In the genomic region with DNA sequence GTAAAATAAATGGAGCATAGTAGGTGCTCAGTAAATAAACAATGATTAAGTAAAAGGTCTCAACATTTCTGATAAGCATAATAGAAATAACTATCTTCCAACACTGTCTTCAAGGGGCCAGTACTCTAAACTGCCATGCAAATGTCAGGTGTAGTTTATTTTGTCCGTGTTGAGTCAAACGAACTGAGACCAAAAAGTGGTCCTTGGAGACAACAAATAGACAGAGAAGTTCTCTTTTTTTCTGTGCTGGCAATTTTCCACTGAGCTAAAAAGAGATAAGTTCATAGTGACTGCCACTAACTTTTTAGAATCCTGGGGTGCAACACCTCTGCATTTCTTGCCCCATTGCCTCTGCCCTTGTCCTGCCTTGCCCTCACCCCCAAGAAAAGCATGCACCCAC, we compare ENCODE assay signal across 9 cellular contexts. TPM values are rescaled to one million over a fixed set of nuclear protein-coding genes. Genes with fewer than 3 reads are reported as not detected.
DNase-seq lines count a peak whose midpoint lies in the region; ATAC-seq and TF ChIP-seq lines count a peak whose summit lies in the region.
"Had no signal": no experiment of that assay in that cellular context is flagged by ENCODE, and none has a peak within 500 bp of the region (broad histone marks: within the 10 kb centered on the region; RNA-seq: fewer than 3 reads in every experiment).

No MANE protein-coding gene starts in this region.

- no peaks in the 10 kb centered on the region for H3K27me3 ChIP-seq in CD8-positive, alpha-beta T cell (ENCODE audit: insufficient read depth, low read length)
- H3K27me3 ChIP-seq in SU-DHL-6 (ENCODE audit: low read length) (no peaks in the 10 kb centered on the region), mammary epithelial cell (ENCODE audit: insufficient read depth, low read length) (no peaks in the 10 kb centered on the region)

- intact Hi-C loops in CD8-positive, alpha-beta T cell (cut with DNase I, micrococcal nuclease), result loop anchor here in 1 of 2 experiments (10.0 kb wide), 1 partner anchor 1049 kb away; the partner anchor contains the start of gene GPR171
- intact Hi-C loops in mammary epithelial cell (cut with micrococcal nuclease), result no loop called here

- DNase-seq in CD8-positive, alpha-beta T cell, result no peak
- DNase-seq in germinal center (ENCODE audit: low spot score) (peak; percentile 46), NCI-H2029 treated with DMSO at 0.1 percent for 48 hours (lab: John Stamatoyannopoulos, UW) (no peak), mammary epithelial cell (no peak)
- DNase-seq: posterior cingulate gyrus had no signal

- H3K4me2 ChIP-seq in SU-DHL-6 (ENCODE audit: low read depth, low read length, poor library complexity, severe bottlenecking), result peak overlapping the region; percentile 71
- no peak overlapping the region for H3K4me2 ChIP-seq in mammary epithelial cell (ENCODE audit: insufficient read depth, low read depth, low read length)

- dilution Hi-C loops in mammary epithelial cell (cut with HindIII; ENCODE audit: low sequenced_read_pairs), result no loop called here

- H3K4me1 Mint-ChIP-seq in CD8-positive, alpha-beta T cell (ENCODE audit: low read depth), result peaks cover 79% of the 10 kb centered on the region

- no peaks in the 10 kb centered on the region for H3K36me3 ChIP-seq in CD8-positive, alpha-beta T cell (ENCODE audit: insufficient read depth, low read length)
- H3K36me3 ChIP-seq in SU-DHL-6 (ENCODE audit: low read length) (no peaks in the 10 kb centered on the region), mammary epithelial cell (ENCODE audit: insufficient read depth, low read length) (no peaks in the 10 kb centered on the region)

- POLR2A ChIA-PET in CD8-positive, alpha-beta T cell (lab: Charles Lee), result interaction anchor here (0.9 to 10.1 kb wide), 4 partner anchors 11 to 55 kb away, joined by 3 to 108 read pairs (median 8); partner anchors contain the start of gene MBNL1

- H3K4me1 ChIP-seq in CD8-positive, alpha-beta T cell (ENCODE audit: insufficient read depth, low read length), result peaks cover 64% of the 10 kb centered on the region
- peaks cover 8% of the 10 kb centered on the region for H3K4me1 ChIP-seq in mammary epithelial cell (ENCODE audit: insufficient read depth, low read length)

- H3K9me3 Mint-ChIP-seq in CD8-positive, alpha-beta T cell, result peaks cover 2% of the 10 kb centered on the region

- no peaks in the 10 kb centered on the region for H3K9me3 ChIP-seq in CD8-positive, alpha-beta T cell (ENCODE audit: low read length)
- H3K9me3 ChIP-seq in SU-DHL-6 (ENCODE audit: insufficient read depth, low read length) (no peaks in the 10 kb centered on the region), mammary epithelial cell (replicated peaks; ENCODE audit: insufficient read depth, low read length) (no peaks in the 10 kb centered on the region)

- no peak for TF ChIP-seq CTCF in CD8-positive, alpha-beta T cell (IDR thresholded peaks at IDR 0.05)
- no peak for TF ChIP-seq CTCF in SU-DHL-6 (IDR thresholded peaks at IDR 0.05; ENCODE audit: insufficient read depth, low read length, poor library complexity, severe bottlenecking)
- TF ChIP-seq CTCF in mammary epithelial cell (conservative IDR thresholded peaks at IDR 0.05 in 1 of 2, IDR thresholded peaks at IDR 0.05 in 1 of 2; ENCODE audit: extremely low read depth in 1 of 2, insufficient read depth in 1 of 2, low read depth in 1 of 2, low read length in 2 of 2), result no peak

- H3K9me2 ChIP-seq in SU-DHL-6 (replicated peaks; ENCODE audit: insufficient read depth, low read length), result no peaks in the 10 kb centered on the region

- ATAC-seq in CD8-positive, alpha-beta T cell, result no peak
- ATAC-seq in GM19397 (IDR thresholded peaks at IDR 0.05; ENCODE audit: unreplicated experiment) (peak; percentile 48), GM19324 (IDR thresholded peaks at IDR 0.05; ENCODE audit: low FRiP score, unreplicated experiment) (no peak), GM21619 (IDR thresholded peaks at IDR 0.05; ENCODE audit: unreplicated experiment) (no peak)

- CTCF ChIA-PET in CD8-positive, alpha-beta T cell (lab: Charles Lee), result interaction anchor here (1.0 kb wide), 1 partner anchor 29 kb away, joined by 4 read pairs; no protein-coding TSS in a partner anchor
- CTCF ChIA-PET in mammary epithelial cell (lab: Charles Lee; ENCODE audit: low non-redundant PET), result no interaction called here

- 95% methylated on average over 2 of the region's 2 CpGs for WGBS in mammary epithelial cell (ENCODE audit: low coverage, missing lambda C conversion rate)

- H3K27me3 Mint-ChIP-seq in CD8-positive, alpha-beta T cell (ENCODE audit: low read depth), result no peaks in the 10 kb centered on the region

- H3K4me3 Mint-ChIP-seq in CD8-positive, alpha-beta T cell, result peak overlapping the region; percentile 51

- no TSS peak for BruUV-seq in mammary epithelial cell (replicated peaks; lab: Mats Ljungman, UMichigan)

- H3K27ac Mint-ChIP-seq in CD8-positive, alpha-beta T cell, result peak overlapping the region; percentile 91

- H2AFZ ChIP-seq in SU-DHL-6 (ENCODE audit: low read depth, low read length, severe bottlenecking), result no peak overlapping the region
- no peak overlapping the region for H2AFZ ChIP-seq in mammary epithelial cell (ENCODE audit: low read depth, low read length)

- in situ Hi-C loops in mammary epithelial cell (cut with MboI; ENCODE audit: low sequenced_read_pairs in 2 of 2), result loop anchor here in 1 of 2 donors (25.0 kb wide), 1 partner anchor 167 kb away; no protein-coding TSS in a partner anchor

- H3K4me3 ChIP-seq in CD8-positive, alpha-beta T cell (ENCODE audit: low read depth, low read length), result no peak overlapping the region
- H3K4me3 ChIP-seq in SU-DHL-6 (ENCODE audit: insufficient read depth, low read length, poor library complexity, severe bottlenecking) (no peak overlapping the region), mammary epithelial cell (replicated peaks in 1 of 3; ENCODE audit: insufficient read depth in 1 of 3, low read depth in 2 of 3, low read length in 3 of 3) (no peak overlapping the region)

- no peak overlapping the region for H3K27ac ChIP-seq in CD8-positive, alpha-beta T cell (ENCODE audit: low read depth, low read length)
- H3K27ac ChIP-seq in SU-DHL-6 (ENCODE audit: low read depth, low read length) (peak overlapping the region; percentile 83), mammary epithelial cell (ENCODE audit: insufficient read depth, low read depth, low read length) (no peak overlapping the region)

- H3K9ac ChIP-seq in SU-DHL-6 (ENCODE audit: low read length) (0 out of 2 replicates have a peak overlapping the region, but pooled peaks have one; percentile 4), mammary epithelial cell (ENCODE audit: insufficient read depth, low read length) (no peak overlapping the region)

- H3K36me3 Mint-ChIP-seq in CD8-positive, alpha-beta T cell, result peaks cover 6% of the 10 kb centered on the region

- H4K20me1 ChIP-seq in SU-DHL-6 (ENCODE audit: low read depth, low read length), result no peaks in the 10 kb centered on the region
- no peaks in the 10 kb centered on the region for H4K20me1 ChIP-seq in mammary epithelial cell (ENCODE audit: insufficient read depth, low read length)

- H3K79me2 ChIP-seq in SU-DHL-6 (ENCODE audit: insufficient read depth, low read length) (peaks cover 29% of the 10 kb centered on the region; the same call in 1 of the 2 replicates), mammary epithelial cell (ENCODE audit: insufficient read depth, low read length) (no peaks in the 10 kb centered on the region)

- peaks cover 15% of the 10 kb centered on the region; the same call in 1 of the 2 replicates for H3F3A ChIP-seq in SU-DHL-6 (ENCODE audit: insufficient read depth)

RNA-seq across cellular contexts. Expression of gene MBNL1, which starts 14.7 kb away (rescaled TPM):
- 100 to 1,000 TPM; 515 to 529 TPM for total RNA-seq in CD8-positive, alpha-beta T cell
- 100 to 1,000 TPM; 107 to 188 TPM for total RNA-seq in mammary epithelial cell
- polyA plus RNA-seq in mammary epithelial cell, result 69.5 TPM
- polyA minus RNA-seq in mammary epithelial cell, result 363 TPM
